Comparison of ENCODE assay signal across 11 cellular contexts in genomic region chr19:6086081-6086858, GRCh38. TPM values are rescaled to one million over a fixed set of nuclear protein-coding genes. Genes with fewer than 3 reads are reported as not detected.
DNase-seq lines count a peak whose midpoint lies in the region; ATAC-seq and TF ChIP-seq lines count a peak whose summit lies in the region.
"Had no signal": no experiment of that assay in that cellular context is flagged by ENCODE, and none has a peak within 500 bp of the region (broad histone marks: within the 10 kb centered on the region; RNA-seq: fewer than 3 reads in every experiment).

No MANE protein-coding gene starts in this region.

- peaks cover 23% of the 10 kb centered on the region for H3K79me2 ChIP-seq in GM23248 (ENCODE audit: insufficient read depth)

- no peak overlapping the region for H3K14ac ChIP-seq in mesenchymal stem cell (ENCODE audit: low read length in 2 of 2)

- H3K27me3 ChIP-seq in GM23248 (replicated peaks; ENCODE audit: insufficient read depth) (no peaks in the 10 kb centered on the region), mesenchymal stem cell (ENCODE audit: control insufficient read depth in 1 of 2, insufficient read depth in 1 of 2, low read length in 2 of 2) (no peaks in the 10 kb centered on the region), psoas muscle (ENCODE audit: insufficient read depth in 3 of 3, low read length in 2 of 3) (peaks cover 0 to 14% (median 0%) of the 10 kb centered on the region in 3 donors)

- H3K4me1 ChIP-seq in GM23248 (ENCODE audit: insufficient read depth) (peaks cover 39% of the 10 kb centered on the region), mesenchymal stem cell (ENCODE audit: control insufficient read depth, insufficient read depth, low read depth, low read length) (peaks cover 14% of the 10 kb centered on the region), psoas muscle (peaks cover 2% of the 10 kb centered on the region)

- in situ Hi-C loops in GM23248 (cut with MboI), result no loop called here

- H2BK120ac ChIP-seq in mesenchymal stem cell (ENCODE audit: low read depth, low read length), result no peak overlapping the region

- H2BK5ac ChIP-seq in mesenchymal stem cell (ENCODE audit: low read depth, low read length, poor library complexity, severe bottlenecking), result no peak overlapping the region

- H3K4me2 ChIP-seq in GM23248 (ENCODE audit: unreplicated experiment) (peak overlapping the region; percentile 55), mesenchymal stem cell (ENCODE audit: low read length, poor library complexity, severe bottlenecking) (no peak overlapping the region)

- H3K36me3 ChIP-seq in GM23248 (ENCODE audit: low read depth) (no peaks in the 10 kb centered on the region), mesenchymal stem cell (ENCODE audit: control insufficient read depth in 1 of 2, insufficient read depth in 2 of 2, low read depth in 1 of 2, low read length in 2 of 2) (no peaks in the 10 kb centered on the region), psoas muscle (ENCODE audit: insufficient read depth in 1 of 2, low read depth in 1 of 2) (no peaks in the 10 kb centered on the region)
- H3K36me3 ChIP-seq: gastrocnemius medialis had no signal

- peaks cover 2% of the 10 kb centered on the region for H3K79me1 ChIP-seq in mesenchymal stem cell (replicated peaks; ENCODE audit: low read length, poor library complexity, severe bottlenecking)

- H4K8ac ChIP-seq in mesenchymal stem cell (ENCODE audit: low read length), result peak overlapping the region; percentile 39

- H3K18ac ChIP-seq in mesenchymal stem cell (ENCODE audit: low read depth in 1 of 2, low read length in 2 of 2), result no peak overlapping the region

- H3K23ac ChIP-seq in mesenchymal stem cell (ENCODE audit: low read length in 2 of 2), result no peak overlapping the region

- peak; percentile 41 for DNase-seq in A172 (ENCODE audit: low spot score)
- DNase-seq in GM23248, result peak; percentile 83
- DNase-seq in amniotic epithelial cell (ENCODE audit: low read depth), result peak; percentile 34
- DNase-seq in mesenchymal stem cell, result peak; percentile 44
- no peak for DNase-seq in DMS 273 treated with DMSO at 0.1 percent for 48 hours (lab: John Stamatoyannopoulos, UW)
- DNase-seq in stimulated activated CD4-positive, alpha-beta T cell treated with anti-CD3 and anti-CD28 coated beads, Interleukin-2, amount 100 ng/mL, for 24 hours, result no peak
- DNase-seq in psoas muscle, result no peak
- no peak for DNase-seq in SW480 (ENCODE audit: low spot score)
- DNase-seq: gastrocnemius medialis, NCI-H1436, occipital lobe had no signal

- H3K27ac ChIP-seq in GM23248, result peak overlapping the region; percentile 78
- no peak overlapping the region for H3K27ac ChIP-seq in mesenchymal stem cell (ENCODE audit: low read length, poor library complexity, severe bottlenecking)
- H3K27ac ChIP-seq in psoas muscle, result no peak overlapping the region

- H2AK5ac ChIP-seq in mesenchymal stem cell (ENCODE audit: low read length, severe bottlenecking), result no peak overlapping the region

- peak overlapping the region; percentile 70; the same call in 1 of the 2 replicates for H3K9ac ChIP-seq in GM23248
- H3K9ac ChIP-seq in mesenchymal stem cell (ENCODE audit: low read length), result peak overlapping the region; percentile 86

- intact Hi-C loops in psoas muscle (cut with DNase I), result no loop called here

- H3K4ac ChIP-seq in mesenchymal stem cell (ENCODE audit: low read depth in 1 of 2, low read length in 2 of 2), result no peak overlapping the region

- H2BK15ac ChIP-seq in mesenchymal stem cell (ENCODE audit: low read depth, poor library complexity, severe bottlenecking), result no peak overlapping the region

- H2AFZ ChIP-seq in GM23248 (no peak overlapping the region), mesenchymal stem cell (ENCODE audit: low read depth, low read length) (no peak overlapping the region)

- WGBS in GM23248 (ENCODE audit: low coverage in 1 of 2, low lambda C conversion rate in 2 of 2, missing lambda C conversion rate in 2 of 2), 2 experiments, result 62 to 64% methylated on average over 12 of the region's 12 CpGs
- 74% methylated on average over 11 of the region's 12 CpGs for WGBS in mesenchymal stem cell
- 90 to 92% (median 91%) methylated on average over 12 of the region's 12 CpGs for whole genome bisulfite sequencing in psoas muscle, 3 donors

- H4K91ac ChIP-seq in mesenchymal stem cell (ENCODE audit: low read length), result no peak overlapping the region

- TF ChIP-seq CTCF in psoas muscle (IDR thresholded peaks at IDR 0.05), result no peak

- H3F3A ChIP-seq in GM23248 (ENCODE audit: insufficient read depth), result peaks cover 42% of the 10 kb centered on the region

- no peaks in the 10 kb centered on the region for H4K20me1 ChIP-seq in GM23248 (ENCODE audit: insufficient read depth)

- H3K9me2 ChIP-seq in GM23248 (ENCODE audit: insufficient read depth), result no peaks in the 10 kb centered on the region

- H3K9me3 ChIP-seq in GM23248 (ENCODE audit: low read depth) (no peaks in the 10 kb centered on the region), mesenchymal stem cell (ENCODE audit: control insufficient read depth, low read length) (no peaks in the 10 kb centered on the region), psoas muscle (no peaks in the 10 kb centered on the region)
- H3K9me3 ChIP-seq: gastrocnemius medialis had no signal

- H2BK12ac ChIP-seq in mesenchymal stem cell (ENCODE audit: low read length in 2 of 2), result peak overlapping the region in 1 of 2 experiments; percentile 16

- H3K4me3 ChIP-seq in GM23248, result no peak overlapping the region
- no peak overlapping the region for H3K4me3 ChIP-seq in mesenchymal stem cell (ENCODE audit: insufficient read depth in 1 of 2, low read depth in 1 of 2, low read length in 2 of 2)
- H3K4me3 ChIP-seq in psoas muscle, result no peak overlapping the region
- H3K4me3 ChIP-seq: gastrocnemius medialis had no signal

- ATAC-seq in psoas muscle, result no peak
- ATAC-seq: gastrocnemius medialis had no signal

RNA-seq across cellular contexts. Expression of gene RFX2, which starts 24.0 kb away (rescaled TPM):
- total RNA-seq in A172 (2014; rRNA removed; shearing (Covaris generic)), result 10.0 and 14.8 TPM in 2 replicates
- total RNA-seq in GM23248 (2014; rRNA removed; shearing (Covaris generic)), result 10.2 and 13.1 TPM in 2 replicates
- 11.3 and 11.7 TPM in 2 replicates for polyA plus RNA-seq in GM23248 (2016; fragmentation: Nextera tagmentation; extraction: Ambion mirVana)
- 3.2 TPM for polyA plus RNA-seq in mesenchymal stem cell (2013, experiment 1 of 2)
- polyA plus RNA-seq in mesenchymal stem cell (2013, experiment 2 of 2), result 2.9 TPM
- total RNA-seq in psoas muscle, result 1 to 10 TPM in 2 of 4 donors, under 1 TPM in 2; 0.71 to 2.1 (median 1.3) TPM
- 1 to 10 TPM in 2 of 3 donors, under 1 TPM in 1; 0.58 to 1.5 (median 1.0) TPM for polyA plus RNA-seq in psoas muscle

RNA-seq across cellular contexts. Expression of gene ACSBG2, which starts 49.2 kb away (rescaled TPM):
- 0.05 and 0.07 TPM in 2 replicates for total RNA-seq in A172 (2014; rRNA removed; shearing (Covaris generic))
- total RNA-seq in GM23248 (2014; rRNA removed; shearing (Covaris generic)), result not detected in 2 replicates
- polyA plus RNA-seq in GM23248 (2016; fragmentation: Nextera tagmentation; extraction: Ambion mirVana), result not detected in 2 replicates
- not detected for polyA plus RNA-seq in mesenchymal stem cell (2013, experiment 1 of 2)
- polyA plus RNA-seq in mesenchymal stem cell (2013, experiment 2 of 2), result not detected
- total RNA-seq in psoas muscle, result not detected
- polyA plus RNA-seq in psoas muscle, result not detected
- total RNA-seq: gastrocnemius medialis had no signal

Comparison
In these comparisons a context has a peak if more than half of its experiments do, and no peak if none do; other contexts are left out.
1. DNase-seq: peak in A172 (single experiment), GM23248 (single experiment), amniotic epithelial cell (single experiment) and mesenchymal stem cell (single experiment); none in DMS 273 treated with DMSO at 0.1 percent for 48 hours (single experiment), stimulated activated CD4-positive, alpha-beta T cell treated with anti-CD3 and anti-CD28 coated beads, Interleukin-2, amount 100 ng/mL, for 24 hours (0 of 2), psoas muscle (0 of 2) and SW480 (single experiment).